ENCODE assay signal across 9 cellular contexts in genomic region chr19:39246951-39247669, GRCh38. TPM values are rescaled to one million over a fixed set of nuclear protein-coding genes. Genes with fewer than 3 reads are reported as not detected.
DNase-seq lines count a peak whose midpoint lies in the region; ATAC-seq and TF ChIP-seq lines count a peak whose summit lies in the region.
"Had no signal": no experiment of that assay in that cellular context is flagged by ENCODE, and none has a peak within 500 bp of the region (broad histone marks: within the 10 kb centered on the region; RNA-seq: fewer than 3 reads in every experiment).

No MANE protein-coding gene starts in this region.

- peak overlapping the region in 6 of 11 experiments; percentile 4 to 37 (median 31); a peak in 6 of 22 replicates for H3K4me2 ChIP-seq in BLaER1 treated with 17β-estradiol and CSF1 and Interleukin-3, amounts not matched to agents 10 nM and 100 nM

- no peaks in the 10 kb centered on the region for H3K36me3 Mint-ChIP-seq in naive B cell

- TF ChIP-seq CTCF in choroid plexus epithelial cell (conservative IDR thresholded peaks at IDR 0.05; ENCODE audit: low read depth, low read length), result no peak

- no peak overlapping the region for H3K27ac Mint-ChIP-seq in naive B cell

- H3K4me3 ChIP-seq in BLaER1 treated with 17β-estradiol and CSF1 and Interleukin-3, amounts not matched to agents 10 nM and 100 nM, result no peak overlapping the region
- H3K4me3 ChIP-seq in choroid plexus epithelial cell (ENCODE audit: low read depth, low read length), result no peak overlapping the region

- peaks cover 0 to 4% (median 2%) of the 10 kb centered on the region in 3 donors for H3K4me1 Mint-ChIP-seq in naive B cell

- peaks cover 0 to 49% (median 16%) of the 10 kb centered on the region in 10 experiments; a peak in 13 of 20 replicates for H3K4me1 ChIP-seq in BLaER1 treated with 17β-estradiol and CSF1 and Interleukin-3, amounts not matched to agents 10 nM and 100 nM

- H4K20me1 ChIP-seq in BLaER1 treated with 17β-estradiol and CSF1 and Interleukin-3, amounts not matched to agents 10 nM and 100 nM, result no peaks in the 10 kb centered on the region

- H3K9ac ChIP-seq in BLaER1 treated with 17β-estradiol and CSF1 and Interleukin-3, amounts not matched to agents 10 nM and 100 nM, result no peak overlapping the region

- peak; percentile 16 to 52 for ATAC-seq in naive B cell (ENCODE audit: low read depth in 2 of 2)
- no peak for ATAC-seq in GM19397 (IDR thresholded peaks at IDR 0.05; ENCODE audit: unreplicated experiment)
- ATAC-seq in HG03025 (IDR thresholded peaks at IDR 0.05; ENCODE audit: low FRiP score, unreplicated experiment), result no peak

- H3K9me3 ChIP-seq in BLaER1 treated with 17β-estradiol and CSF1 and Interleukin-3, amounts not matched to agents 10 nM and 100 nM (replicated peaks in 1 of 11), result peaks cover 0 to 14% (median 7%) of the 10 kb centered on the region in 11 experiments; a peak in 12 of 22 replicates

- H3K4me3 Mint-ChIP-seq in naive B cell, result peak overlapping the region in 5 of 8 donors; percentile 52 to 80 (median 68)

- H3K36me3 ChIP-seq in BLaER1 treated with 17β-estradiol and CSF1 and Interleukin-3, amounts not matched to agents 10 nM and 100 nM, result no peaks in the 10 kb centered on the region

- peaks cover 8 to 46% (median 21%) of the 10 kb centered on the region in 3 donors for H3K27me3 Mint-ChIP-seq in naive B cell

- peaks cover 0 to 2% (median 0%) of the 10 kb centered on the region in 7 donors for H3K9me3 Mint-ChIP-seq in naive B cell

- DNase-seq in NCI-H1105 (lab: John Stamatoyannopoulos, UW) (peak; percentile 27), choroid plexus epithelial cell (ENCODE audit: low read depth) (peak; percentile 18), naive B cell (no peak), foreskin melanocyte (no peak), GDM1 (lab: John Stamatoyannopoulos, UW) (no peak)

- H3K27ac ChIP-seq in BLaER1 treated with 17β-estradiol and CSF1 and Interleukin-3, amounts not matched to agents 10 nM and 100 nM, result no peak overlapping the region
- H3K27ac ChIP-seq: skin epidermis had no signal

- no peaks in the 10 kb centered on the region for H3K27me3 ChIP-seq in BLaER1 treated with 17β-estradiol and CSF1 and Interleukin-3, amounts not matched to agents 10 nM and 100 nM

RNA-seq across cellular contexts. Expression of gene IFNL4, which starts 1.5 kb away (rescaled TPM):
- not detected for polyA plus RNA-seq in naive B cell (ENCODE audit: low read depth in 6 of 6)

RNA-seq across cellular contexts. Expression of gene IFNL3, which starts 2.3 kb away (rescaled TPM):
- not detected for polyA plus RNA-seq in naive B cell (ENCODE audit: low read depth in 6 of 6)

RNA-seq across cellular contexts. Expression of gene IFNL2, which starts 21.1 kb away (rescaled TPM):
- polyA plus RNA-seq in naive B cell (ENCODE audit: low read depth in 6 of 6), result not detected

RNA-seq across cellular contexts. Expression of gene SYCN, which starts 43.0 kb away (rescaled TPM):
- polyA plus RNA-seq in naive B cell (ENCODE audit: low read depth in 6 of 6), result not detected

RNA-seq across cellular contexts. Expression of gene IFNL1, which starts 49.1 kb away (rescaled TPM):
- not detected for polyA plus RNA-seq in naive B cell (ENCODE audit: low read depth in 6 of 6)

Comparison
In these comparisons a context has a peak if more than half of its experiments do, and no peak if none do; other contexts are left out.
1. DNase-seq: peak in NCI-H1105 (single experiment) and choroid plexus epithelial cell (single experiment); none in naive B cell (single experiment), foreskin melanocyte (single experiment) and GDM1 (single experiment).
2. ATAC-seq: peak in naive B cell (2 of 2); none in GM19397 (single experiment) and HG03025 (single experiment).